12 cellular contexts compared by ENCODE assay signal in genomic region chr10:132469197-132469942, GRCh38.
A peak's percentile ranks its signal among the peaks of the same experiment; 100 is the strongest.
DNase-seq lines count a peak whose midpoint lies in the region; ATAC-seq and TF ChIP-seq lines count a peak whose summit lies in the region.
"Had no signal": no experiment of that assay in that cellular context is flagged by ENCODE, and none has a peak within 500 bp of the region (broad histone marks: within the 10 kb centered on the region; RNA-seq: fewer than 3 reads in every experiment).

No MANE protein-coding gene starts in this region.

- whole genome bisulfite sequencing in spleen, 5 donors: 69 to 75% (median 70%) methylated on average over 17 to 21 of the region's 21 CpGs

- no peak for ATAC-seq in GM18861 (IDR thresholded peaks at IDR 0.05; ENCODE audit: unreplicated experiment)
- ATAC-seq in GM21825 (IDR thresholded peaks at IDR 0.05; ENCODE audit: unreplicated experiment): no peak
- ATAC-seq: activated T-cell treated with anti-CD3 and anti-CD28 coated beads, Interleukin-2, amount 50 U/mL, for 4 hours had no signal

- in situ Hi-C loops in brain microvascular endothelial cell (cut with HindIII; ENCODE audit: low pct_ligation_motif_present, low sequenced_read_pairs): loop anchor here (10.0 kb wide), 1 partner anchor 155 kb away; no protein-coding TSS in a partner anchor

- H3K4me3 ChIP-seq in spleen: no peak overlapping the region
- no peak overlapping the region for H3K4me3 ChIP-seq in brain microvascular endothelial cell (ENCODE audit: low read depth, low read length)
- H3K4me3 ChIP-seq: lung had no signal

- TF ChIP-seq POLR2A in spleen (IDR thresholded peaks at IDR 0.05): no peak

- H3K36me3 ChIP-seq in spleen (no peaks in the 10 kb centered on the region), brain microvascular endothelial cell (replicated peaks) (no peaks in the 10 kb centered on the region)

- H3K27ac ChIP-seq in layer of hippocampus (ENCODE audit: low read depth, low read length) (peak overlapping the region; percentile 24), spleen (peak overlapping the region in 4 of 8 donors; percentile 26 to 66 (median 42)), brain microvascular endothelial cell (no peak overlapping the region)

- DNase-seq in NCI-H1048 (lab: John Stamatoyannopoulos, UW) (peak; percentile 54), astrocyte of the hippocampus (ENCODE audit: low read depth, low spot score) (peak; percentile 88), spleen (peak; percentile 72), AG08396 (ENCODE audit: low spot score) (no peak), brain microvascular endothelial cell (no peak)
- DNase-seq: activated T-cell treated with anti-CD3 and anti-CD28 coated beads, Interleukin-2, amount 50 U/mL, for 4 hours; CD4-positive, alpha-beta T cell; NCI-H1694 treated with DMSO at 0.1 percent for 48 hours had no signal

- peaks cover 0 to 23% (median 4%) of the 10 kb centered on the region in 6 donors for H3K4me1 ChIP-seq in spleen

- no peak for TF ChIP-seq CTCF in spleen (IDR thresholded peaks at IDR 0.05 in 8 of 11, conservative IDR thresholded peaks at IDR 0.05 in 3 of 11)
- no peak for TF ChIP-seq CTCF in brain microvascular endothelial cell (IDR thresholded peaks at IDR 0.05; ENCODE audit: low read depth, low read length, missing control alignments)

- H3K27me3 ChIP-seq in layer of hippocampus (ENCODE audit: control insufficient read depth, insufficient read depth, low read length) (no peaks in the 10 kb centered on the region), spleen (replicated peaks in 1 of 7) (peaks cover 0 to 15% (median 0%) of the 10 kb centered on the region in 7 donors), brain microvascular endothelial cell (replicated peaks) (no peaks in the 10 kb centered on the region)

- intact Hi-C loops in spleen (cut with DNase I; ENCODE audit: low total_unique reads): no loop called here

- H3K9me3 ChIP-seq in spleen: peaks cover 0 to 14% (median 9%) of the 10 kb centered on the region in 8 donors

Comparison
In these comparisons a context has a peak if more than half of its experiments do, and no peak if none do; other contexts are left out.
1. DNase-seq: peak in NCI-H1048 (single experiment), astrocyte of the hippocampus (single experiment) and spleen (single experiment); none in AG08396 (single experiment) and brain microvascular endothelial cell (single experiment).